1 cellular context compared by ENCODE assay signal in genomic region chr7:134907639-134908038, GRCh38.
TF ChIP-seq lines count a peak whose summit lies in the region.

No MANE protein-coding gene starts in this region.

TF ChIP-seq in WTC11, 78 proteins besides CTCF, POLR2A, EP300 and RAD21 (continued from another document):
- TF ChIP-seq FOXP4 (CRISPR knock-in tag; IDR thresholded peaks at IDR 0.05) (no peak), OVOL2 (CRISPR knock-in tag; IDR thresholded peaks at IDR 0.05; ENCODE audit: borderline replicate concordance) (no peak), ERG (CRISPR knock-in tag; IDR thresholded peaks at IDR 0.05) (no peak), MXD4 (CRISPR knock-in tag; IDR thresholded peaks at IDR 0.05; ENCODE audit: borderline replicate concordance) (no peak), ZNF138 (CRISPR knock-in tag; conservative IDR thresholded peaks at IDR 0.05) (no peak), KAT7 (CRISPR knock-in tag; IDR thresholded peaks at IDR 0.05; ENCODE audit: borderline replicate concordance) (no peak), ESRRA (CRISPR knock-in tag; IDR thresholded peaks at IDR 0.05; ENCODE audit: borderline replicate concordance) (no peak)
TF ChIP-seq in WTC11: peak in this region for 0.
